In the genomic region with DNA sequence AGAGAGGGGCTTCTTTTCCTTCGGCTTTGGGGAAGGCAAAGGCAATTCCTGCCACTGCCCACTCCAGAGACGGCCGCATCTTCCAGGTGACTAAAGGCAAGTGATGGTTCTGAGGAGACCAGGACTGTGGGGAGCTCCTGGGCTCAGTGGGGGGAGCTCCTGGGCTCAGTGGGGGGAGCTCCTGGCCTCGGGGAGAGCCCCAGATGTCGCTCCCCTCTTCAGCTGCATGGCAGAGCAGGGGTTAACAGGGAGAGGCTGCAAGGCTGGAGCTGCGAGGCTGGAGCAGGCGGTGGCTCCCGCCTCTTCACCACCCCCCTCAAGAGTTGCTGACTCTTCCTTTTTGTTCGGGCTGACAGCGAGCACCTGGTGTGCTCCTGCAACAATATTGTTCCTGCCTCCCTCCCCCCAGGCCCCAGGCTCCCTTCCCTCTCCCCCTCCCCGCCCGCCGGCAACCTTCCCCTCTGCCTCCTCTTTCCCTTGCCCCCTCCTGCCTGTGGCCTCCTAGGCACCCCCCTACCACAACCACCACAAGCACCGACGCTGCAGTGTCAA, we compare ENCODE assay signal across 15 cellular contexts. TPM values are rescaled to one million over a fixed set of nuclear protein-coding genes. Genes with fewer than 3 reads are reported as not detected.
DNase-seq lines count a peak whose midpoint lies in the region; ATAC-seq and TF ChIP-seq lines count a peak whose summit lies in the region.
"Had no signal": no experiment of that assay in that cellular context is flagged by ENCODE, and none has a peak within 500 bp of the region (broad histone marks: within the 10 kb centered on the region; RNA-seq: fewer than 3 reads in every experiment).

No MANE protein-coding gene starts in this region.

- ATAC-seq in left cardiac atrium: no peak

- peak overlapping the region in 3 of 5 experiments; percentile 45 to 77 (median 62) for H3K4me3 Mint-ChIP-seq in brain
- peak overlapping the region; percentile 67 for H3K4me3 Mint-ChIP-seq in type B pancreatic cell
- H3K4me3 Mint-ChIP-seq in activated T-helper 1 cell treated with anti-CD3 and anti-CD28 coated beads, Interleukin-12 subunit alpha, Interleukin-12 subunit beta, Interleukin-2, Interleukin-4 antibody, amounts not matched to agents 30 ng/mL and 10 ng/mL and 1 ng/mL, durations not matched to agents 14 hours and 24 hours and 36 hours: no peak overlapping the region

- H3K9me3 Mint-ChIP-seq in brain: peaks cover 0 to 2% (median 0%) of the 10 kb centered on the region in 5 experiments
- H3K9me3 Mint-ChIP-seq in type B pancreatic cell: no peaks in the 10 kb centered on the region
- H3K9me3 Mint-ChIP-seq in activated T-helper 1 cell treated with anti-CD3 and anti-CD28 coated beads, Interleukin-12 subunit alpha, Interleukin-12 subunit beta, Interleukin-2, Interleukin-4 antibody, amounts not matched to agents 30 ng/mL and 10 ng/mL and 1 ng/mL, durations not matched to agents 14 hours and 24 hours and 36 hours: no peaks in the 10 kb centered on the region

- H3K27ac Mint-ChIP-seq in brain: peak overlapping the region in 1 of 5 experiments; percentile 43
- H3K27ac Mint-ChIP-seq in type B pancreatic cell: no peak overlapping the region
- no peak overlapping the region for H3K27ac Mint-ChIP-seq in activated T-helper 1 cell treated with anti-CD3 and anti-CD28 coated beads, Interleukin-12 subunit alpha, Interleukin-12 subunit beta, Interleukin-2, Interleukin-4 antibody, amounts not matched to agents 30 ng/mL and 10 ng/mL and 1 ng/mL, durations not matched to agents 14 hours and 24 hours and 36 hours

- TF ChIP-seq CTCF in brain (conservative IDR thresholded peaks at IDR 0.05): no peak
- no peak for TF ChIP-seq CTCF in type B pancreatic cell (conservative IDR thresholded peaks at IDR 0.05)

- H3K4me1 Mint-ChIP-seq in brain: peaks cover 72% of the 10 kb centered on the region
- H3K4me1 Mint-ChIP-seq in type B pancreatic cell (ENCODE audit: unreplicated experiment): peaks cover 27% of the 10 kb centered on the region
- no peaks in the 10 kb centered on the region for H3K4me1 Mint-ChIP-seq in activated T-helper 1 cell treated with anti-CD3 and anti-CD28 coated beads, Interleukin-12 subunit alpha, Interleukin-12 subunit beta, Interleukin-2, Interleukin-4 antibody, amounts not matched to agents 30 ng/mL and 10 ng/mL and 1 ng/mL, durations not matched to agents 14 hours and 24 hours and 36 hours (ENCODE audit: low read depth)

- no peaks in the 10 kb centered on the region for H3K36me3 Mint-ChIP-seq in brain
- no peaks in the 10 kb centered on the region for H3K36me3 Mint-ChIP-seq in type B pancreatic cell
- H3K36me3 Mint-ChIP-seq in activated T-helper 1 cell treated with anti-CD3 and anti-CD28 coated beads, Interleukin-12 subunit alpha, Interleukin-12 subunit beta, Interleukin-2, Interleukin-4 antibody, amounts not matched to agents 30 ng/mL and 10 ng/mL and 1 ng/mL, durations not matched to agents 14 hours and 24 hours and 36 hours (ENCODE audit: low read depth): no peaks in the 10 kb centered on the region

- H3K27me3 Mint-ChIP-seq in brain (peaks cover 86% of the 10 kb centered on the region), type B pancreatic cell (peaks cover 88% of the 10 kb centered on the region)
- peaks cover 84% of the 10 kb centered on the region for H3K27me3 Mint-ChIP-seq in activated T-helper 1 cell treated with anti-CD3 and anti-CD28 coated beads, Interleukin-12 subunit alpha, Interleukin-12 subunit beta, Interleukin-2, Interleukin-4 antibody, amounts not matched to agents 30 ng/mL and 10 ng/mL and 1 ng/mL, durations not matched to agents 14 hours and 24 hours and 36 hours (ENCODE audit: insufficient read depth)

- DNase-seq in NCI-H2107 treated with DMSO at 0.1 percent for 48 hours (lab: John Stamatoyannopoulos, UW; ENCODE audit: unreplicated experiment) (peak; percentile 64), NCI-H2107 (lab: John Stamatoyannopoulos, UW) (no peak), NCI-H2171 (lab: John Stamatoyannopoulos, UW) (peak; percentile 48), type B pancreatic cell (ENCODE audit: extremely low spot score, unreplicated experiment) (no peak), left cardiac atrium (no peak), D341Med (ENCODE audit: low spot score) (no peak)
- DNase-seq in activated T-helper 1 cell treated with anti-CD3 and anti-CD28 coated beads, Interleukin-12 subunit alpha, Interleukin-12 subunit beta, Interleukin-2, Interleukin-4 antibody, amounts not matched to agents 30 ng/mL and 10 ng/mL and 1 ng/mL, durations not matched to agents 14 hours and 24 hours and 36 hours (ENCODE audit: low spot score): no peak
- DNase-seq: activated CD4-positive, alpha-beta T cell treated with anti-CD3 and anti-CD28 coated beads for 48 hours; anterior cingulate cortex; Calu3; OCI-M1; tibial artery had no signal

- intact Hi-C loops in left cardiac atrium (cut with DNase I): no loop called here
- intact Hi-C loops in activated T-helper 1 cell treated with anti-CD3 and anti-CD28 coated beads, Interleukin-12 subunit alpha, Interleukin-12 subunit beta, Interleukin-2, Interleukin-4 antibody, amounts not matched to agents 30 ng/mL and 10 ng/mL and 1 ng/mL, durations not matched to agents 14 hours and 24 hours and 36 hours (cut with micrococcal nuclease): no loop called here

RNA-seq across cellular contexts. Expression of gene LBX1, which starts 56.3 kb away (rescaled TPM):
- polyA plus RNA-seq in brain (ENCODE audit: insufficient read depth, low read depth, low replicate concordance): not detected
- total RNA-seq in type B pancreatic cell (ENCODE audit: low replicate concordance) (4.7 TPM in 1 of 2 replicates, not detected in the other), left cardiac atrium (not detected)
- not detected in 2 replicates for total RNA-seq in activated T-helper 1 cell treated with anti-CD3 and anti-CD28 coated beads, Interleukin-12 subunit alpha, Interleukin-12 subunit beta, Interleukin-2, Interleukin-4 antibody, amounts not matched to agents 30 ng/mL and 10 ng/mL and 1 ng/mL, durations not matched to agents 14 hours and 24 hours and 36 hours
- total RNA-seq: A673; Calu3; T-helper 1 cell treated with Interleukin-12 subunit alpha and Interleukin-12 subunit beta and Interleukin-4 antibody, amounts not matched to agents 30 ng/mL and 1 ng/mL, for 36 hours had no signal

Comparison
In these comparisons a context has a peak if more than half of its experiments do, and no peak if none do; other contexts are left out.
1. DNase-seq: peak in NCI-H2107 treated with DMSO at 0.1 percent for 48 hours (single experiment) and NCI-H2171 (single experiment); none in NCI-H2107 (single experiment), type B pancreatic cell (single experiment), left cardiac atrium (single experiment), D341Med (single experiment) and activated T-helper 1 cell treated with anti-CD3 and anti-CD28 coated beads, Interleukin-12 subunit alpha, Interleukin-12 subunit beta, Interleukin-2, Interleukin-4 antibody, amounts not matched to agents 30 ng/mL and 10 ng/mL and 1 ng/mL, durations not matched to agents 14 hours and 24 hours and 36 hours (single experiment).